1 cellular context compared by ENCODE assay signal in the genomic region with DNA sequence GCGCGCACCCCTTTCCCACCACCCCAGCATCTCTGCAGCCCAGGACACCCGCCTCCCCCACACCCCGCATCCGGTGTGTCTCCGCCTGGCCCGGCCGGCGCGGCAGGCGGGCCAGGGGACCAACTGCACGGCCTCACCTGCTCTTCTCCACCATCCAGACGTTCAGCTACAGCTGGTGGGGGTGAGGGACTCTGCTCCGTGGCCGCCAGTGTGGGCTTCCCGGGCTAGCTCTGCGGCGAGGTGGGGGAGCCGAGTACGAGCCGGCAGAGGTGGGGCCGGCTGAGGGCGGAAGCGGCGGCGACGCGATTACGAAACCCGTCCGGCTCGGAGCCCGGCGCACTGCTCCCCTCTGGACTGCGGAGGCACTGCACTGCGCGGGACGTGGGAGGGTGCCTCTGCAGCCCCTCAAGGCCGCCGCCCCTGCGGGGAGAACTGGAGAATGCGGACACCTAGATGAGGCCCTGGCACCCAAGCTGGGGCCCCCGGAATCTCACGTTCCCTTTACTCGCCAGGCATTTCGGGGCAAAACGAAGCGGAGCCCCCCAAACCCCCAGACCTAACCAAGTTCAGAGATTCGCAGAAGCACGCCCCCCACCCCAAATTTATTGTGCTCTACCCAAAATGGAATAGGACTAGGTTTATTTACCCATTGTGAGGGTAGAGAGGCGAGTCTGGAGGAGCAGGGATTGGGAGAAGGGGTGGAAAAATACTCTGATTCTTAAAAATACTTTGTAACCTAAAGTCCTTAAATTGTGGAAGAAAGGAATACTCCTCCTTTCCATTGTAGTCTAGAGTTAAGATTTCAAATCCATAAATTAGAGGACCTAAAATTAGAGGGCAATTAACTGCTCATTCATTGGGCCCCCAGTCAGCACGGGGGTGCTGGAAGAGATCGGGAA.
TF ChIP-seq lines count a peak whose summit lies in the region.

A gene with protein sequence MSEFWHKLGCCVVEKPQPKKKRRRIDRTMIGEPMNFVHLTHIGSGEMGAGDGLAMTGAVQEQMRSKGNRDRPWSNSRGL (minus strand): TSS at position 281 of the 899 bp plus-strand sequence. CDS start 3,892 bp downstream, outside the sequence.

TF ChIP-seq in HepG2, 621 proteins besides CTCF, POLR2A, EP300 and RAD21 (continued from another document and continues in another):
- peak; percentile 68; the same call in 1 of the 2 replicates for TF ChIP-seq ZBTB38 (CRISPR knock-in tag; IDR thresholded peaks at IDR 0.05)
- TF ChIP-seq ZFP36L1 (CRISPR knock-in tag; IDR thresholded peaks at IDR 0.05): no peak
- TF ChIP-seq AGO2 (optimal IDR thresholded peaks at IDR 0.05; ENCODE audit: low read depth, low read length): peak; percentile 64
- peak; percentile 56; the same call in 1 of the 2 replicates for TF ChIP-seq ZNF512B (CRISPR knock-in tag; IDR thresholded peaks at IDR 0.05; ENCODE audit: borderline replicate concordance)
- TF ChIP-seq, protein P1, sequence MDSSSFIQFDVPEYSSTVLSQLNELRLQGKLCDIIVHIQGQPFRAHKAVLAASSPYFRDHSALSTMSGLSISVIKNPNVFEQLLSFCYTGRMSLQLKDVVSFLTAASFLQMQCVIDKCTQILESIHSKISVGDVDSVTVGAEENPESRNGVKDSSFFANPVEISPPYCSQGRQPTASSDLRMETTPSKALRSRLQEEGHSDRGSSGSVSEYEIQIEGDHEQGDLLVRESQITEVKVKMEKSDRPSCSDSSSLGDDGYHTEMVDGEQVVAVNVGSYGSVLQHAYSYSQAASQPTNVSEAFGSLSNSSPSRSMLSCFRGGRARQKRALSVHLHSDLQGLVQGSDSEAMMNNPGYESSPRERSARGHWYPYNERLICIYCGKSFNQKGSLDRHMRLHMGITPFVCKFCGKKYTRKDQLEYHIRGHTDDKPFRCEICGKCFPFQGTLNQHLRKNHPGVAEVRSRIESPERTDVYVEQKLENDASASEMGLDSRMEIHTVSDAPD (CRISPR knock-in tag; IDR thresholded peaks at IDR 0.05): no peak
- peak; percentile 52; the same call in 1 of the 2 replicates for TF ChIP-seq ZNF136 (CRISPR knock-in tag; IDR thresholded peaks at IDR 0.05; ENCODE audit: low read depth)
- no peak for TF ChIP-seq SCMH1 (CRISPR knock-in tag; IDR thresholded peaks at IDR 0.05; ENCODE audit: borderline replicate concordance)
- TF ChIP-seq ZSCAN21 (CRISPR knock-in tag; IDR thresholded peaks at IDR 0.05; ENCODE audit: borderline replicate concordance): peak; percentile 72; the same call in 1 of the 2 replicates
- TF ChIP-seq ZC3H4 (CRISPR knock-in tag; IDR thresholded peaks at IDR 0.05; ENCODE audit: borderline replicate concordance): no peak
- peak; percentile 93 for TF ChIP-seq XRCC5 (optimal IDR thresholded peaks at IDR 0.05; ENCODE audit: low read length)
- TF ChIP-seq, protein P2, sequence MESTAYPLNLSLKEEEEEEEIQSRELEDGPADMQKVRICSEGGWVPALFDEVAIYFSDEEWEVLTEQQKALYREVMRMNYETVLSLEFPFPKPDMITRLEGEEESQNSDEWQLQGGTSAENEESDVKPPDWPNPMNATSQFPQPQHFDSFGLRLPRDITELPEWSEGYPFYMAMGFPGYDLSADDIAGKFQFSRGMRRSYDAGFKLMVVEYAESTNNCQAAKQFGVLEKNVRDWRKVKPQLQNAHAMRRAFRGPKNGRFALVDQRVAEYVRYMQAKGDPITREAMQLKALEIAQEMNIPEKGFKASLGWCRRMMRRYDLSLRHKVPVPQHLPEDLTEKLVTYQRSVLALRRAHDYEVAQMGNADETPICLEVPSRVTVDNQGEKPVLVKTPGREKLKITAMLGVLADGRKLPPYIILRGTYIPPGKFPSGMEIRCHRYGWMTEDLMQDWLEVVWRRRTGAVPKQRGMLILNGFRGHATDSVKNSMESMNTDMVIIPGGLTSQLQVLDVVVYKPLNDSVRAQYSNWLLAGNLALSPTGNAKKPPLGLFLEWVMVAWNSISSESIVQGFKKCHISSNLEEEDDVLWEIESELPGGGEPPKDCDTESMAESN (CRISPR knock-in tag; conservative IDR thresholded peaks at IDR 0.05): peak; percentile 51; the same call in 1 of the 2 replicates
- no peak for TF ChIP-seq ZBTB37 (CRISPR knock-in tag; IDR thresholded peaks at IDR 0.05)
- TF ChIP-seq FOXK2 (IDR thresholded peaks at IDR 0.05): no peak
- no peak for TF ChIP-seq SMYD3 (CRISPR knock-in tag; IDR thresholded peaks at IDR 0.05)
- peak; percentile 22; the same call in 1 of the 2 replicates for TF ChIP-seq ZNF547 (CRISPR knock-in tag; IDR thresholded peaks at IDR 0.05)
- no peak for TF ChIP-seq HNRNPUL1 (IDR thresholded peaks at IDR 0.05; ENCODE audit: low read depth, low read length)
- TF ChIP-seq, protein P3, sequence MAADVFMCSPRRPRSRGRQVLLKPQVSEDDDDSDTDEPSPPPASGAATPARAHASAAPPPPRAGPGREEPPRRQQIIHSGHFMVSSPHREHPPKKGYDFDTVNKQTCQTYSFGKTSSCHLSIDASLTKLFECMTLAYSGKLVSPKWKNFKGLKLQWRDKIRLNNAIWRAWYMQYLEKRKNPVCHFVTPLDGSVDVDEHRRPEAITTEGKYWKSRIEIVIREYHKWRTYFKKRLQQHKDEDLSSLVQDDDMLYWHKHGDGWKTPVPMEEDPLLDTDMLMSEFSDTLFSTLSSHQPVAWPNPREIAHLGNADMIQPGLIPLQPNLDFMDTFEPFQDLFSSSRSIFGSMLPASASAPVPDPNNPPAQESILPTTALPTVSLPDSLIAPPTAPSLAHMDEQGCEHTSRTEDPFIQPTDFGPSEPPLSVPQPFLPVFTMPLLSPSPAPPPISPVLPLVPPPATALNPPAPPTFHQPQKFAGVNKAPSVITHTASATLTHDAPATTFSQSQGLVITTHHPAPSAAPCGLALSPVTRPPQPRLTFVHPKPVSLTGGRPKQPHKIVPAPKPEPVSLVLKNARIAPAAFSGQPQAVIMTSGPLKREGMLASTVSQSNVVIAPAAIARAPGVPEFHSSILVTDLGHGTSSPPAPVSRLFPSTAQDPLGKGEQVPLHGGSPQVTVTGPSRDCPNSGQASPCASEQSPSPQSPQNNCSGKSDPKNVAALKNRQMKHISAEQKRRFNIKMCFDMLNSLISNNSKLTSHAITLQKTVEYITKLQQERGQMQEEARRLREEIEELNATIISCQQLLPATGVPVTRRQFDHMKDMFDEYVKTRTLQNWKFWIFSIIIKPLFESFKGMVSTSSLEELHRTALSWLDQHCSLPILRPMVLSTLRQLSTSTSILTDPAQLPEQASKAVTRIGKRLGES (CRISPR knock-in tag; IDR thresholded peaks at IDR 0.05; ENCODE audit: borderline replicate concordance): no peak
- no peak for TF ChIP-seq FOSL1 (CRISPR knock-in tag; IDR thresholded peaks at IDR 0.05; ENCODE audit: borderline replicate concordance)
- TF ChIP-seq TCF7 (IDR thresholded peaks at IDR 0.05; ENCODE audit: low read depth): no peak
- TF ChIP-seq ZNF552 (CRISPR knock-in tag; IDR thresholded peaks at IDR 0.05; ENCODE audit: borderline replicate concordance): no peak
- no peak for TF ChIP-seq HMG20B (CRISPR knock-in tag; conservative IDR thresholded peaks at IDR 0.05)
- peak; percentile 66; the same call in 1 of the 2 replicates for TF ChIP-seq MZF1 (CRISPR knock-in tag; IDR thresholded peaks at IDR 0.05; ENCODE audit: borderline replicate concordance)
- 0 out of 2 replicates have a peak, but pooled peaks have one; percentile 67 for TF ChIP-seq ZNF446 (CRISPR knock-in tag; IDR thresholded peaks at IDR 0.05)
- no peak for TF ChIP-seq ZNF567 (CRISPR knock-in tag; IDR thresholded peaks at IDR 0.05; ENCODE audit: borderline replicate concordance)
- peak; percentile 52; the same call in 1 of the 2 replicates for TF ChIP-seq ZNF772 (CRISPR knock-in tag; IDR thresholded peaks at IDR 0.05)
- TF ChIP-seq SIX4 (CRISPR knock-in tag; IDR thresholded peaks at IDR 0.05): no peak
- TF ChIP-seq, protein P4, sequence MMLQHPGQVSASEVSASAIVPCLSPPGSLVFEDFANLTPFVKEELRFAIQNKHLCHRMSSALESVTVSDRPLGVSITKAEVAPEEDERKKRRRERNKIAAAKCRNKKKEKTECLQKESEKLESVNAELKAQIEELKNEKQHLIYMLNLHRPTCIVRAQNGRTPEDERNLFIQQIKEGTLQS (CRISPR knock-in tag; IDR thresholded peaks at IDR 0.05): peak; percentile 46; the same call in 1 of the 2 replicates
- no peak for TF ChIP-seq SOX13 (IDR thresholded peaks at IDR 0.05)
- TF ChIP-seq SOX13 (CRISPR knock-in tag; conservative IDR thresholded peaks at IDR 0.05 in 1 of 2, IDR thresholded peaks at IDR 0.05 in 1 of 2): peak in 1 of 2 experiments; percentile 66; a peak in 2 of 4 replicates
- TF ChIP-seq TSC22D2 (CRISPR knock-in tag; IDR thresholded peaks at IDR 0.05; ENCODE audit: borderline replicate concordance): no peak
- no peak for TF ChIP-seq ZNF20 (CRISPR knock-in tag; IDR thresholded peaks at IDR 0.05)
- TF ChIP-seq ZNF10 (CRISPR knock-in tag; IDR thresholded peaks at IDR 0.05; ENCODE audit: borderline replicate concordance, low read depth): no peak
- TF ChIP-seq TCF7L2 (IDR thresholded peaks at IDR 0.05; ENCODE audit: low read depth, low read length): no peak
- no peak for TF ChIP-seq ZNF724P (CRISPR knock-in tag; IDR thresholded peaks at IDR 0.05; ENCODE audit: borderline replicate concordance)
- no peak for TF ChIP-seq ZKSCAN8 (CRISPR knock-in tag; IDR thresholded peaks at IDR 0.05; ENCODE audit: borderline replicate concordance)
- no peak; the same call in 1 of the 2 replicates for TF ChIP-seq MEIS1 (CRISPR knock-in tag; IDR thresholded peaks at IDR 0.05; ENCODE audit: borderline replicate concordance)
- TF ChIP-seq ZNF792 (CRISPR knock-in tag; IDR thresholded peaks at IDR 0.05): no peak
- TF ChIP-seq ZFP36L2 (CRISPR knock-in tag; IDR thresholded peaks at IDR 0.05): no peak
- no peak for TF ChIP-seq ZNF782 (CRISPR knock-in tag; IDR thresholded peaks at IDR 0.05; ENCODE audit: borderline replicate concordance)
- no peak for TF ChIP-seq ZNF879 (CRISPR knock-in tag; IDR thresholded peaks at IDR 0.05)
- TF ChIP-seq RBM39 (IDR thresholded peaks at IDR 0.05; ENCODE audit: low read depth, low read length, poor library complexity, severe bottlenecking): peak; percentile 32
- TF ChIP-seq MAZ (IDR thresholded peaks at IDR 0.05; ENCODE audit: borderline replicate concordance, low read depth, low read length): peak; percentile 27; the same call in 1 of the 2 replicates
- peak; percentile 83 for TF ChIP-seq MAZ (CRISPR knock-in tag; IDR thresholded peaks at IDR 0.05; ENCODE audit: low read depth)
- TF ChIP-seq KDM6A (CRISPR knock-in tag; IDR thresholded peaks at IDR 0.05; ENCODE audit: low read depth): no peak
- TF ChIP-seq RFX5 (IDR thresholded peaks at IDR 0.05; ENCODE audit: low read depth, low read length): no peak
- TF ChIP-seq ZNF850 (CRISPR knock-in tag; conservative IDR thresholded peaks at IDR 0.05): no peak
- TF ChIP-seq, protein P5, sequence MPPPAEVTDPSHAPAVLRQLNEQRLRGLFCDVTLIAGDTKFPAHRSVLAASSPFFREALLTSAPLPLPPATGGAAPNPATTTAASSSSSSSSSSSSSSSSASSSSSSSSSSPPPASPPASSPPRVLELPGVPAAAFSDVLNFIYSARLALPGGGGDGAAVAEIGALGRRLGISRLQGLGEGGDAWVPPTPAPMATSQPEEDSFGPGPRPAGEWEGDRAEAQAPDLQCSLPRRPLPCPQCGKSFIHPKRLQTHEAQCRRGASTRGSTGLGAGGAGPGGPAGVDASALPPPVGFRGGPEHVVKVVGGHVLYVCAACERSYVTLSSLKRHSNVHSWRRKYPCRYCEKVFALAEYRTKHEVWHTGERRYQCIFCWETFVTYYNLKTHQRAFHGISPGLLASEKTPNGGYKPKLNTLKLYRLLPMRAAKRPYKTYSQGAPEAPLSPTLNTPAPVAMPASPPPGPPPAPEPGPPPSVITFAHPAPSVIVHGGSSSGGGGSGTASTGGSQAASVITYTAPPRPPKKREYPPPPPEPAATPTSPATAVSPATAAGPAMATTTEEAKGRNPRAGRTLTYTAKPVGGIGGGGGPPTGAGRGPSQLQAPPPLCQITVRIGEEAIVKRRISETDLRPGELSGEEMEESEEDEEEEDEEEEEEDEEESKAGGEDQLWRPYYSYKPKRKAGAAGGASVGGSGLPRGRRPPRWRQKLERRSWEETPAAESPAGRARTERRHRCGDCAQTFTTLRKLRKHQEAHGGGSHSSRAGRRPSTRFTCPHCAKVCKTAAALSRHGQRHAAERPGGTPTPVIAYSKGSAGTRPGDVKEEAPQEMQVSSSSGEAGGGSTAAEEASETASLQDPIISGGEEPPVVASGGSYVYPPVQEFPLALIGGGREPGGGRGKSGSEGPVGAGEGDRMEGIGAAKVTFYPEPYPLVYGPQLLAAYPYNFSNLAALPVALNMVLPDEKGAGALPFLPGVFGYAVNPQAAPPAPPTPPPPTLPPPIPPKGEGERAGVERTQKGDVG (CRISPR knock-in tag; IDR thresholded peaks at IDR 0.05; ENCODE audit: borderline replicate concordance): no peak
- TF ChIP-seq ZSCAN12 (CRISPR knock-in tag; IDR thresholded peaks at IDR 0.05): no peak
- no peak for TF ChIP-seq ZNF367 (CRISPR knock-in tag; IDR thresholded peaks at IDR 0.05; ENCODE audit: borderline replicate concordance)
- no peak for TF ChIP-seq SIX1 (CRISPR knock-in tag; IDR thresholded peaks at IDR 0.05; ENCODE audit: borderline replicate concordance)
- peak; percentile 49; the same call in 1 of the 2 replicates for TF ChIP-seq ZNF746 (CRISPR knock-in tag; IDR thresholded peaks at IDR 0.05)
- peak; percentile 83 for TF ChIP-seq RXRA (CRISPR knock-in tag; IDR thresholded peaks at IDR 0.05)
- no peak for TF ChIP-seq ARID2 (CRISPR knock-in tag; IDR thresholded peaks at IDR 0.05; ENCODE audit: borderline replicate concordance)
